ENCODE assay signal across 9 cellular contexts in genomic region chr2:54054271-54054670, GRCh38.
DNase-seq lines count a peak whose midpoint lies in the region; ATAC-seq and TF ChIP-seq lines count a peak whose summit lies in the region.
"Had no signal": no experiment of that assay in that cellular context is flagged by ENCODE, and none has a peak within 500 bp of the region (broad histone marks: within the 10 kb centered on the region; RNA-seq: fewer than 3 reads in every experiment).

No MANE protein-coding gene starts in this region.

- no peaks in the 10 kb centered on the region for H3K79me2 ChIP-seq in mammary epithelial cell (ENCODE audit: insufficient read depth, low read length)

- no peaks in the 10 kb centered on the region for H4K20me1 ChIP-seq in mammary epithelial cell (ENCODE audit: insufficient read depth, low read length)

- H3K4me1 ChIP-seq in mammary epithelial cell (ENCODE audit: insufficient read depth, low read length): peaks cover 4% of the 10 kb centered on the region

- no peak for DNase-seq in natural killer cell
- DNase-seq in epidermal melanocyte (ENCODE audit: insufficient read length, low spot score): no peak
- DNase-seq in mammary epithelial cell: no peak
- no peak for DNase-seq in NCI-H1436 treated with DMSO at 0.1 percent for 48 hours (lab: John Stamatoyannopoulos, UW)
- DNase-seq in GDM1 (lab: John Stamatoyannopoulos, UW): no peak
- DNase-seq: NCI-H2081 treated with DMSO at 0.1 percent for 48 hours had no signal

- H3K4me3 ChIP-seq in mammary epithelial cell (replicated peaks in 1 of 3; ENCODE audit: insufficient read depth in 1 of 3, low read depth in 2 of 3, low read length in 3 of 3): no peak overlapping the region

- H3K27ac Mint-ChIP-seq in IgD-negative memory B cell (peak overlapping the region; percentile 65 to 93 (median 75)), natural killer cell (peak overlapping the region; percentile 61 to 75)

- 67% methylated on average over 3 of the region's 3 CpGs for WGBS in mammary epithelial cell (ENCODE audit: low coverage, missing lambda C conversion rate)

- H3K27ac ChIP-seq in mammary epithelial cell (ENCODE audit: insufficient read depth, low read depth, low read length): no peak overlapping the region

- no peaks in the 10 kb centered on the region for H3K27me3 ChIP-seq in mammary epithelial cell (ENCODE audit: insufficient read depth, low read length)

- H3K9me3 ChIP-seq in mammary epithelial cell (replicated peaks; ENCODE audit: insufficient read depth, low read length): no peaks in the 10 kb centered on the region

- peak overlapping the region; percentile 0 to 62 (median 27) for H3K4me3 Mint-ChIP-seq in IgD-negative memory B cell
- H3K4me3 Mint-ChIP-seq in natural killer cell: no peak overlapping the region

- peaks cover 10% of the 10 kb centered on the region for H3K36me3 Mint-ChIP-seq in IgD-negative memory B cell
- no peaks in the 10 kb centered on the region for H3K36me3 Mint-ChIP-seq in natural killer cell

- peaks cover 18 to 37% (median 21%) of the 10 kb centered on the region in 3 donors for H3K4me1 Mint-ChIP-seq in IgD-negative memory B cell
- H3K4me1 Mint-ChIP-seq in natural killer cell: peaks cover 21 to 32% of the 10 kb centered on the region in 2 donors

- in situ Hi-C loops in mammary epithelial cell (cut with MboI; ENCODE audit: low sequenced_read_pairs in 2 of 2): no loop called here

- H3K36me3 ChIP-seq in mammary epithelial cell (ENCODE audit: insufficient read depth, low read length): no peaks in the 10 kb centered on the region

- TF ChIP-seq CTCF in natural killer cell (IDR thresholded peaks at IDR 0.05) (no peak), mammary epithelial cell (conservative IDR thresholded peaks at IDR 0.05 in 1 of 2, IDR thresholded peaks at IDR 0.05 in 1 of 2; ENCODE audit: extremely low read depth in 1 of 2, insufficient read depth in 1 of 2, low read depth in 1 of 2, low read length in 2 of 2) (no peak)

- H3K9ac ChIP-seq in mammary epithelial cell (ENCODE audit: insufficient read depth, low read length): no peak overlapping the region

- peak; percentile 80 for ATAC-seq in GM18867 (IDR thresholded peaks at IDR 0.05; ENCODE audit: unreplicated experiment)
- peak; percentile 69 for ATAC-seq in GM21825 (IDR thresholded peaks at IDR 0.05; ENCODE audit: unreplicated experiment)
- ATAC-seq in natural killer cell: no peak

- H3K9me3 Mint-ChIP-seq in IgD-negative memory B cell: peaks cover 0 to 5% (median 4%) of the 10 kb centered on the region in 3 donors
- H3K9me3 Mint-ChIP-seq in natural killer cell: no peaks in the 10 kb centered on the region

- no TSS peak for BruUV-seq in mammary epithelial cell (replicated peaks; lab: Mats Ljungman, UMichigan)

- no peak overlapping the region for H2AFZ ChIP-seq in mammary epithelial cell (ENCODE audit: low read depth, low read length)

- H3K4me2 ChIP-seq in mammary epithelial cell (ENCODE audit: insufficient read depth, low read depth, low read length): no peak overlapping the region

- dilution Hi-C loops in mammary epithelial cell (cut with HindIII; ENCODE audit: low sequenced_read_pairs): no loop called here

- H3K27me3 Mint-ChIP-seq in IgD-negative memory B cell (no peaks in the 10 kb centered on the region), natural killer cell (ENCODE audit: low read depth in 2 of 2) (no peaks in the 10 kb centered on the region)

- intact Hi-C loops in natural killer cell (cut with micrococcal nuclease) (no loop called here), mammary epithelial cell (cut with micrococcal nuclease) (no loop called here)

- CTCF ChIA-PET in mammary epithelial cell (lab: Charles Lee; ENCODE audit: low non-redundant PET): interaction anchor here (0.5 kb wide), 1 partner anchor 109 kb away, joined by 3 read pairs; no protein-coding TSS in a partner anchor

Comparison
In these comparisons a context has a peak if more than half of its experiments do, and no peak if none do; other contexts are left out.
1. ATAC-seq: peak in GM18867 (single experiment) and GM21825 (single experiment); none in natural killer cell (0 of 3).